Comparison of ENCODE assay signal across 10 cellular contexts in genomic region chr6:117615981-117616961, GRCh38. TPM values are rescaled to one million over a fixed set of nuclear protein-coding genes. Genes with fewer than 3 reads are reported as not detected.
DNase-seq lines count a peak whose midpoint lies in the region; ATAC-seq and TF ChIP-seq lines count a peak whose summit lies in the region.
"Had no signal": no experiment of that assay in that cellular context is flagged by ENCODE, and none has a peak within 500 bp of the region (broad histone marks: within the 10 kb centered on the region; RNA-seq: fewer than 3 reads in every experiment).

No MANE protein-coding gene starts in this region.

- no peak overlapping the region for H3K4me3 Mint-ChIP-seq in activated naive CD8-positive, alpha-beta T cell treated with anti-CD3 and anti-CD28 coated beads, Interleukin-2, amount 50 U/mL, for 24 hours
- H3K4me3 Mint-ChIP-seq in natural killer cell treated with Interleukin-12 subunit alpha and Interleukin-12 subunit beta and Interleukin-15 and Interleukin-18, amount 100 ng/mL, for 72 hours, result peak overlapping the region; percentile 41

- no peak for ATAC-seq in activated naive CD8-positive, alpha-beta T cell treated with anti-CD3 and anti-CD28 coated beads, Interleukin-2, amount 50 U/mL, for 24 hours
- ATAC-seq in natural killer cell treated with Interleukin-12 subunit alpha and Interleukin-12 subunit beta and Interleukin-15 and Interleukin-18, amount 100 ng/mL, for 72 hours, result peak; percentile 55 to 78
- ATAC-seq in foreskin keratinocyte (no peak), HG03045 (IDR thresholded peaks at IDR 0.05; ENCODE audit: unreplicated experiment) (no peak), HG02588 (IDR thresholded peaks at IDR 0.05; ENCODE audit: unreplicated experiment) (no peak), HG03196 (IDR thresholded peaks at IDR 0.05; ENCODE audit: unreplicated experiment) (no peak)
- ATAC-seq: sciatic nerve had no signal

- no peak overlapping the region for H3K27ac ChIP-seq in foreskin keratinocyte

- H3K27me3 Mint-ChIP-seq in activated naive CD8-positive, alpha-beta T cell treated with anti-CD3 and anti-CD28 coated beads, Interleukin-2, amount 50 U/mL, for 24 hours, result peaks cover 5% of the 10 kb centered on the region
- H3K27me3 Mint-ChIP-seq in natural killer cell treated with Interleukin-12 subunit alpha and Interleukin-12 subunit beta and Interleukin-15 and Interleukin-18, amount 100 ng/mL, for 72 hours, result no peaks in the 10 kb centered on the region

- peaks cover 6% of the 10 kb centered on the region for H3K9me3 Mint-ChIP-seq in activated naive CD8-positive, alpha-beta T cell treated with anti-CD3 and anti-CD28 coated beads, Interleukin-2, amount 50 U/mL, for 24 hours
- no peaks in the 10 kb centered on the region for H3K9me3 Mint-ChIP-seq in natural killer cell treated with Interleukin-12 subunit alpha and Interleukin-12 subunit beta and Interleukin-15 and Interleukin-18, amount 100 ng/mL, for 72 hours

- no peaks in the 10 kb centered on the region for H3K27me3 ChIP-seq in foreskin keratinocyte

- DNase-seq in Daoy (ENCODE audit: low read depth) (peak; percentile 67), RPMI7951 (ENCODE audit: low read depth) (peak; percentile 91), foreskin keratinocyte (no peak)
- DNase-seq in activated naive CD8-positive, alpha-beta T cell treated with anti-CD3 and anti-CD28 coated beads, Interleukin-2, amount 50 U/mL, for 24 hours, result no peak
- DNase-seq in natural killer cell treated with Interleukin-12 subunit alpha and Interleukin-12 subunit beta and Interleukin-15 and Interleukin-18, amount 100 ng/mL, for 72 hours (ENCODE audit: low spot score), result peak; percentile 76
- DNase-seq: NCI-H187 treated with DMSO at 0.1 percent for 48 hours had no signal

- H3K36me3 Mint-ChIP-seq in activated naive CD8-positive, alpha-beta T cell treated with anti-CD3 and anti-CD28 coated beads, Interleukin-2, amount 50 U/mL, for 24 hours (ENCODE audit: low read depth), result peaks cover 3% of the 10 kb centered on the region
- peaks cover 19% of the 10 kb centered on the region for H3K36me3 Mint-ChIP-seq in natural killer cell treated with Interleukin-12 subunit alpha and Interleukin-12 subunit beta and Interleukin-15 and Interleukin-18, amount 100 ng/mL, for 72 hours

- H3K27ac Mint-ChIP-seq in activated naive CD8-positive, alpha-beta T cell treated with anti-CD3 and anti-CD28 coated beads, Interleukin-2, amount 50 U/mL, for 24 hours, result peak overlapping the region; percentile 64
- peak overlapping the region; percentile 77 to 86 for H3K27ac Mint-ChIP-seq in natural killer cell treated with Interleukin-12 subunit alpha and Interleukin-12 subunit beta and Interleukin-15 and Interleukin-18, amount 100 ng/mL, for 72 hours

- H3K4me1 ChIP-seq in foreskin keratinocyte, result no peaks in the 10 kb centered on the region

- TF ChIP-seq CTCF in foreskin keratinocyte (conservative IDR thresholded peaks at IDR 0.05), result no peak

- H3K4me1 Mint-ChIP-seq in activated naive CD8-positive, alpha-beta T cell treated with anti-CD3 and anti-CD28 coated beads, Interleukin-2, amount 50 U/mL, for 24 hours, result peaks cover 28% of the 10 kb centered on the region
- H3K4me1 Mint-ChIP-seq in natural killer cell treated with Interleukin-12 subunit alpha and Interleukin-12 subunit beta and Interleukin-15 and Interleukin-18, amount 100 ng/mL, for 72 hours (ENCODE audit: low read depth in 2 of 2), result peaks cover 48 to 62% of the 10 kb centered on the region in 2 donors

RNA-seq across cellular contexts. Expression of gene GOPC, which starts 14.0 kb away (rescaled TPM):
- 20.1 and 22.6 TPM in 2 replicates for total RNA-seq in Daoy (2014; rRNA removed; shearing (Covaris generic))
- 24.7 and 31.0 TPM in 2 replicates for total RNA-seq in RPMI7951 (2014; rRNA removed; shearing (Covaris generic))
- 10 to 100 TPM; 19.0 to 21.6 TPM for total RNA-seq in natural killer cell treated with Interleukin-12 subunit alpha and Interleukin-12 subunit beta and Interleukin-15 and Interleukin-18, amount 100 ng/mL, for 72 hours
- total RNA-seq in foreskin keratinocyte, result 28.1 and 28.7 TPM in 2 replicates
- polyA plus RNA-seq in foreskin keratinocyte, result 8.6 and 10.3 TPM in 2 replicates

RNA-seq across cellular contexts. Expression of gene NUS1, which starts 59.0 kb away (rescaled TPM):
- total RNA-seq in Daoy (2014; rRNA removed; shearing (Covaris generic)), result 13.8 and 15.5 TPM in 2 replicates
- total RNA-seq in RPMI7951 (2014; rRNA removed; shearing (Covaris generic)), result 17.7 and 22.5 TPM in 2 replicates
- 10 to 100 TPM; 52.7 to 59.1 TPM for total RNA-seq in natural killer cell treated with Interleukin-12 subunit alpha and Interleukin-12 subunit beta and Interleukin-15 and Interleukin-18, amount 100 ng/mL, for 72 hours
- total RNA-seq in foreskin keratinocyte, result 30.8 and 32.3 TPM in 2 replicates
- polyA plus RNA-seq in foreskin keratinocyte, result 16.1 and 18.5 TPM in 2 replicates

Comparison
In these comparisons a context has a peak if more than half of its experiments do, and no peak if none do; other contexts are left out.
1. DNase-seq: peak in Daoy (single experiment), RPMI7951 (single experiment) and natural killer cell treated with Interleukin-12 subunit alpha and Interleukin-12 subunit beta and Interleukin-15 and Interleukin-18, amount 100 ng/mL, for 72 hours (single experiment); none in activated naive CD8-positive, alpha-beta T cell treated with anti-CD3 and anti-CD28 coated beads, Interleukin-2, amount 50 U/mL, for 24 hours (single experiment) and foreskin keratinocyte (0 of 2).
2. ATAC-seq: peak in natural killer cell treated with Interleukin-12 subunit alpha and Interleukin-12 subunit beta and Interleukin-15 and Interleukin-18, amount 100 ng/mL, for 72 hours (2 of 2); none in activated naive CD8-positive, alpha-beta T cell treated with anti-CD3 and anti-CD28 coated beads, Interleukin-2, amount 50 U/mL, for 24 hours (single experiment), foreskin keratinocyte (single experiment), HG03045 (single experiment), HG02588 (single experiment) and HG03196 (single experiment).